In the genomic region with DNA sequence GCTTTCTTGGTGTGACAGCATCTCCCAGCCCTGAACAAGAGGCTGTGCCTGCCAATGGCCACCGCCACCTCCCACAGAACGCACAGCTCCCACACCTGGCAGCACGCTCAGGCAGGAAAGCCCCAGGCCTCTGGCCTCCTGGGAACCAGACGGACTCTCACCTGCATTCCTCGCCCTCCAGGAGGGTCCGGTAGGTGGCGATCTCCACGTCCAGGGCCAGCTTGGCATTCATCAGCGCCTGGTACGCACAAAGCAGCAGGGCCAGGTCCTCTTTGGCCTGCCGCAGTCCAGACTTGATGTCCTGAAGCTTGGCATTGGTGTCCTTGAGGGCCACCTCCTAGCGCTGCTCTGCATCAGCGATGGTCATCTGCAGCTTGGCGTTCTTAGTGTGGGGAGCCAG, we compare ENCODE assay signal across 1 cellular context.
TF ChIP-seq lines count a peak whose summit lies in the region.

No MANE protein-coding gene starts in this region.

TF ChIP-seq in HepG2, 621 proteins besides CTCF, POLR2A, EP300 and RAD21 (continues in another document):
- TF ChIP-seq ZFP36L2 (CRISPR knock-in tag; IDR thresholded peaks at IDR 0.05) (no peak), TGIF2 (CRISPR knock-in tag; IDR thresholded peaks at IDR 0.05) (no peak), BORCS8-MEF2B (CRISPR knock-in tag; IDR thresholded peaks at IDR 0.05) (no peak), STAG1 (CRISPR knock-in tag; IDR thresholded peaks at IDR 0.05) (peak; percentile 51), CHCHD3 (CRISPR knock-in tag; IDR thresholded peaks at IDR 0.05) (no peak), ZFP37 (CRISPR knock-in tag; IDR thresholded peaks at IDR 0.05; ENCODE audit: borderline replicate concordance) (no peak), AGO2 (optimal IDR thresholded peaks at IDR 0.05; ENCODE audit: low read depth, low read length) (no peak), REXO4 (CRISPR knock-in tag; IDR thresholded peaks at IDR 0.05; ENCODE audit: borderline replicate concordance) (no peak), ZC3H4 (CRISPR knock-in tag; IDR thresholded peaks at IDR 0.05; ENCODE audit: borderline replicate concordance) (no peak), ZNF598 (CRISPR knock-in tag; IDR thresholded peaks at IDR 0.05; ENCODE audit: borderline replicate concordance) (no peak), ZMYM3 (CRISPR knock-in tag; IDR thresholded peaks at IDR 0.05) (no peak), ZSCAN9 (CRISPR knock-in tag; IDR thresholded peaks at IDR 0.05; ENCODE audit: borderline replicate concordance) (no peak), POLR2AphosphoS5 (IDR thresholded peaks at IDR 0.05; ENCODE audit: low read depth, low read length) (no peak), NAIF1 (CRISPR knock-in tag; IDR thresholded peaks at IDR 0.05; ENCODE audit: borderline replicate concordance) (no peak), AGO1 (IDR thresholded peaks at IDR 0.05; ENCODE audit: low read depth, low read length, poor library complexity, severe bottlenecking) (no peak), EHMT2 (IDR thresholded peaks at IDR 0.05; ENCODE audit: borderline replicate concordance, low read depth, low read length) (no peak), NRL (CRISPR knock-in tag; IDR thresholded peaks at IDR 0.05; ENCODE audit: borderline replicate concordance) (no peak), RFXANK (CRISPR knock-in tag; IDR thresholded peaks at IDR 0.05) (no peak), FOXM1 (CRISPR knock-in tag; IDR thresholded peaks at IDR 0.05) (no peak), NBN (conservative IDR thresholded peaks at IDR 0.05) (no peak), SMC3 (IDR thresholded peaks at IDR 0.05; ENCODE audit: low read length) (0 out of 2 replicates have a peak, but pooled peaks have one; percentile 1), ZNF232 (CRISPR knock-in tag; IDR thresholded peaks at IDR 0.05; ENCODE audit: borderline replicate concordance) (no peak), ZNF30 (CRISPR knock-in tag; IDR thresholded peaks at IDR 0.05) (no peak), ZNF841 (CRISPR knock-in tag; IDR thresholded peaks at IDR 0.05; ENCODE audit: borderline replicate concordance) (no peak), ZNF564 (CRISPR knock-in tag; IDR thresholded peaks at IDR 0.05) (no peak), ZNF143 (CRISPR knock-in tag; IDR thresholded peaks at IDR 0.05) (peak; percentile 23; the same call in 1 of the 2 replicates)
- TF ChIP-seq, protein P1, sequence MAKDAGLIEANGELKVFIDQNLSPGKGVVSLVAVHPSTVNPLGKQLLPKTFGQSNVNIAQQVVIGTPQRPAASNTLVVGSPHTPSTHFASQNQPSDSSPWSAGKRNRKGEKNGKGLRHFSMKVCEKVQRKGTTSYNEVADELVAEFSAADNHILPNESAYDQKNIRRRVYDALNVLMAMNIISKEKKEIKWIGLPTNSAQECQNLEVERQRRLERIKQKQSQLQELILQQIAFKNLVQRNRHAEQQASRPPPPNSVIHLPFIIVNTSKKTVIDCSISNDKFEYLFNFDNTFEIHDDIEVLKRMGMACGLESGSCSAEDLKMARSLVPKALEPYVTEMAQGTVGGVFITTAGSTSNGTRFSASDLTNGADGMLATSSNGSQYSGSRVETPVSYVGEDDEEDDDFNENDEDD (CRISPR knock-in tag; IDR thresholded peaks at IDR 0.05; ENCODE audit: borderline replicate concordance), result no peak
- TF ChIP-seq, protein P2, sequence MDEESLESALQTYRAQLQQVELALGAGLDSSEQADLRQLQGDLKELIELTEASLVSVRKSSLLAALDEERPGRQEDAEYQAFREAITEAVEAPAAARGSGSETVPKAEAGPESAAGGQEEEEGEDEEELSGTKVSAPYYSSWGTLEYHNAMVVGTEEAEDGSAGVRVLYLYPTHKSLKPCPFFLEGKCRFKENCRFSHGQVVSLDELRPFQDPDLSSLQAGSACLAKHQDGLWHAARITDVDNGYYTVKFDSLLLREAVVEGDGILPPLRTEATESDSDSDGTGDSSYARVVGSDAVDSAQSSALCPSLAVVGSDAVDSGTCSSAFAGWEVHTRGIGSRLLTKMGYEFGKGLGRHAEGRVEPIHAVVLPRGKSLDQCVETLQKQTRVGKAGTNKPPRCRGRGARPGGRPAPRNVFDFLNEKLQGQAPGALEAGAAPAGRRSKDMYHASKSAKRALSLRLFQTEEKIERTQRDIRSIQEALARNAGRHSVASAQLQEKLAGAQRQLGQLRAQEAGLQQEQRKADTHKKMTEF (CRISPR knock-in tag; IDR thresholded peaks at IDR 0.05), result no peak
- TF ChIP-seq, protein P3, sequence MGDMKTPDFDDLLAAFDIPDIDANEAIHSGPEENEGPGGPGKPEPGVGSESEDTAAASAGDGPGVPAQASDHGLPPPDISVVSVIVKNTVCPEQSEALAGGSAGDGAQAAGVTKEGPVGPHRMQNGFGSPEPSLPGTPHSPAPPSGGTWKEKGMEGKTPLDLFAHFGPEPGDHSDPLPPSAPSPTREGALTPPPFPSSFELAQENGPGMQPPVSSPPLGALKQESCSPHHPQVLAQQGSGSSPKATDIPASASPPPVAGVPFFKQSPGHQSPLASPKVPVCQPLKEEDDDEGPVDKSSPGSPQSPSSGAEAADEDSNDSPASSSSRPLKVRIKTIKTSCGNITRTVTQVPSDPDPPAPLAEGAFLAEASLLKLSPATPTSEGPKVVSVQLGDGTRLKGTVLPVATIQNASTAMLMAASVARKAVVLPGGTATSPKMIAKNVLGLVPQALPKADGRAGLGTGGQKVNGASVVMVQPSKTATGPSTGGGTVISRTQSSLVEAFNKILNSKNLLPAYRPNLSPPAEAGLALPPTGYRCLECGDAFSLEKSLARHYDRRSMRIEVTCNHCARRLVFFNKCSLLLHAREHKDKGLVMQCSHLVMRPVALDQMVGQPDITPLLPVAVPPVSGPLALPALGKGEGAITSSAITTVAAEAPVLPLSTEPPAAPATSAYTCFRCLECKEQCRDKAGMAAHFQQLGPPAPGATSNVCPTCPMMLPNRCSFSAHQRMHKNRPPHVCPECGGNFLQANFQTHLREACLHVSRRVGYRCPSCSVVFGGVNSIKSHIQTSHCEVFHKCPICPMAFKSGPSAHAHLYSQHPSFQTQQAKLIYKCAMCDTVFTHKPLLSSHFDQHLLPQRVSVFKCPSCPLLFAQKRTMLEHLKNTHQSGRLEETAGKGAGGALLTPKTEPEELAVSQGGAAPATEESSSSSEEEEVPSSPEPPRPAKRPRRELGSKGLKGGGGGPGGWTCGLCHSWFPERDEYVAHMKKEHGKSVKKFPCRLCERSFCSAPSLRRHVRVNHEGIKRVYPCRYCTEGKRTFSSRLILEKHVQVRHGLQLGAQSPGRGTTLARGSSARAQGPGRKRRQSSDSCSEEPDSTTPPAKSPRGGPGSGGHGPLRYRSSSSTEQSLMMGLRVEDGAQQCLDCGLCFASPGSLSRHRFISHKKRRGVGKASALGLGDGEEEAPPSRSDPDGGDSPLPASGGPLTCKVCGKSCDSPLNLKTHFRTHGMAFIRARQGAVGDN (CRISPR knock-in tag; IDR thresholded peaks at IDR 0.05), result 0 out of 2 replicates have a peak, but pooled peaks have one; percentile 23
- TF ChIP-seq, protein P4, sequence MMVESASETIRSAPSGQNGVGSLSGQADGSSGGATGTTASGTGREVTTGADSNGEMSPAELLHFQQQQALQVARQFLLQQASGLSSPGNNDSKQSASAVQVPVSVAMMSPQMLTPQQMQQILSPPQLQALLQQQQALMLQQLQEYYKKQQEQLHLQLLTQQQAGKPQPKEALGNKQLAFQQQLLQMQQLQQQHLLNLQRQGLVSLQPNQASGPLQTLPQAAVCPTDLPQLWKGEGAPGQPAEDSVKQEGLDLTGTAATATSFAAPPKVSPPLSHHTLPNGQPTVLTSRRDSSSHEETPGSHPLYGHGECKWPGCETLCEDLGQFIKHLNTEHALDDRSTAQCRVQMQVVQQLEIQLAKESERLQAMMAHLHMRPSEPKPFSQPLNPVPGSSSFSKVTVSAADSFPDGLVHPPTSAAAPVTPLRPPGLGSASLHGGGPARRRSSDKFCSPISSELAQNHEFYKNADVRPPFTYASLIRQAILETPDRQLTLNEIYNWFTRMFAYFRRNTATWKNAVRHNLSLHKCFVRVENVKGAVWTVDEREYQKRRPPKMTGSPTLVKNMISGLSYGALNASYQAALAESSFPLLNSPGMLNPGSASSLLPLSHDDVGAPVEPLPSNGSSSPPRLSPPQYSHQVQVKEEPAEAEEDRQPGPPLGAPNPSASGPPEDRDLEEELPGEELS (CRISPR knock-in tag; IDR thresholded peaks at IDR 0.05), result no peak
- TF ChIP-seq, protein P5, sequence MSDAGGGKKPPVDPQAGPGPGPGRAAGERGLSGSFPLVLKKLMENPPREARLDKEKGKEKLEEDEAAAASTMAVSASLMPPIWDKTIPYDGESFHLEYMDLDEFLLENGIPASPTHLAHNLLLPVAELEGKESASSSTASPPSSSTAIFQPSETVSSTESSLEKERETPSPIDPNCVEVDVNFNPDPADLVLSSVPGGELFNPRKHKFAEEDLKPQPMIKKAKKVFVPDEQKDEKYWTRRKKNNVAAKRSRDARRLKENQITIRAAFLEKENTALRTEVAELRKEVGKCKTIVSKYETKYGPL (CRISPR knock-in tag; IDR thresholded peaks at IDR 0.05), result no peak
- TF ChIP-seq, protein P6, sequence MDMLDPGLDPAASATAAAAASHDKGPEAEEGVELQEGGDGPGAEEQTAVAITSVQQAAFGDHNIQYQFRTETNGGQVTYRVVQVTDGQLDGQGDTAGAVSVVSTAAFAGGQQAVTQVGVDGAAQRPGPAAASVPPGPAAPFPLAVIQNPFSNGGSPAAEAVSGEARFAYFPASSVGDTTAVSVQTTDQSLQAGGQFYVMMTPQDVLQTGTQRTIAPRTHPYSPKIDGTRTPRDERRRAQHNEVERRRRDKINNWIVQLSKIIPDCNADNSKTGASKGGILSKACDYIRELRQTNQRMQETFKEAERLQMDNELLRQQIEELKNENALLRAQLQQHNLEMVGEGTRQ (IDR thresholded peaks at IDR 0.05; ENCODE audit: low read depth, low read length), result no peak
- TF ChIP-seq, protein P6 (CRISPR knock-in tag; IDR thresholded peaks at IDR 0.05; ENCODE audit: borderline replicate concordance), result no peak
- TF ChIP-seq, protein P7, sequence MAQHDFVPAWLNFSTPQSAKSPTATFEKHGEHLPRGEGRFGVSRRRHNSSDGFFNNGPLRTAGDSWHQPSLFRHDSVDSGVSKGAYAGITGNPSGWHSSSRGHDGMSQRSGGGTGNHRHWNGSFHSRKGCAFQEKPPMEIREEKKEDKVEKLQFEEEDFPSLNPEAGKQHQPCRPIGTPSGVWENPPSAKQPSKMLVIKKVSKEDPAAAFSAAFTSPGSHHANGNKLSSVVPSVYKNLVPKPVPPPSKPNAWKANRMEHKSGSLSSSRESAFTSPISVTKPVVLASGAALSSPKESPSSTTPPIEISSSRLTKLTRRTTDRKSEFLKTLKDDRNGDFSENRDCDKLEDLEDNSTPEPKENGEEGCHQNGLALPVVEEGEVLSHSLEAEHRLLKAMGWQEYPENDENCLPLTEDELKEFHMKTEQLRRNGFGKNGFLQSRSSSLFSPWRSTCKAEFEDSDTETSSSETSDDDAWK (CRISPR knock-in tag; IDR thresholded peaks at IDR 0.05), result no peak
- TF ChIP-seq, protein P8, sequence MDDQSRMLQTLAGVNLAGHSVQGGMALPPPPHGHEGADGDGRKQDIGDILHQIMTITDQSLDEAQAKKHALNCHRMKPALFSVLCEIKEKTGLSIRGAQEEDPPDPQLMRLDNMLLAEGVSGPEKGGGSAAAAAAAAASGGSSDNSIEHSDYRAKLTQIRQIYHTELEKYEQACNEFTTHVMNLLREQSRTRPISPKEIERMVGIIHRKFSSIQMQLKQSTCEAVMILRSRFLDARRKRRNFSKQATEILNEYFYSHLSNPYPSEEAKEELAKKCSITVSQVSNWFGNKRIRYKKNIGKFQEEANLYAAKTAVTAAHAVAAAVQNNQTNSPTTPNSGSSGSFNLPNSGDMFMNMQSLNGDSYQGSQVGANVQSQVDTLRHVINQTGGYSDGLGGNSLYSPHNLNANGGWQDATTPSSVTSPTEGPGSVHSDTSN (CRISPR knock-in tag; IDR thresholded peaks at IDR 0.05; ENCODE audit: borderline replicate concordance), result no peak
- TF ChIP-seq, protein P9, sequence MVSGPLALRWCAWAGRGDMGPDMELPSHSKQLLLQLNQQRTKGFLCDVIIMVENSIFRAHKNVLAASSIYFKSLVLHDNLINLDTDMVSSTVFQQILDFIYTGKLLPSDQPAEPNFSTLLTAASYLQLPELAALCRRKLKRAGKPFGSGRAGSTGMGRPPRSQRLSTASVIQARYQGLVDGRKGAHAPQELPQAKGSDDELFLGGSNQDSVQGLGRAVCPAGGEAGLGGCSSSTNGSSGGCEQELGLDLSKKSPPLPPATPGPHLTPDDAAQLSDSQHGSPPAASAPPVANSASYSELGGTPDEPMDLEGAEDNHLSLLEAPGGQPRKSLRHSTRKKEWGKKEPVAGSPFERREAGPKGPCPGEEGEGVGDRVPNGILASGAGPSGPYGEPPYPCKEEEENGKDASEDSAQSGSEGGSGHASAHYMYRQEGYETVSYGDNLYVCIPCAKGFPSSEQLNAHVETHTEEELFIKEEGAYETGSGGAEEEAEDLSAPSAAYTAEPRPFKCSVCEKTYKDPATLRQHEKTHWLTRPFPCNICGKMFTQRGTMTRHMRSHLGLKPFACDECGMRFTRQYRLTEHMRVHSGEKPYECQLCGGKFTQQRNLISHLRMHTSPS (CRISPR knock-in tag; IDR thresholded peaks at IDR 0.05; ENCODE audit: low read depth), result no peak
- TF ChIP-seq, protein P10, sequence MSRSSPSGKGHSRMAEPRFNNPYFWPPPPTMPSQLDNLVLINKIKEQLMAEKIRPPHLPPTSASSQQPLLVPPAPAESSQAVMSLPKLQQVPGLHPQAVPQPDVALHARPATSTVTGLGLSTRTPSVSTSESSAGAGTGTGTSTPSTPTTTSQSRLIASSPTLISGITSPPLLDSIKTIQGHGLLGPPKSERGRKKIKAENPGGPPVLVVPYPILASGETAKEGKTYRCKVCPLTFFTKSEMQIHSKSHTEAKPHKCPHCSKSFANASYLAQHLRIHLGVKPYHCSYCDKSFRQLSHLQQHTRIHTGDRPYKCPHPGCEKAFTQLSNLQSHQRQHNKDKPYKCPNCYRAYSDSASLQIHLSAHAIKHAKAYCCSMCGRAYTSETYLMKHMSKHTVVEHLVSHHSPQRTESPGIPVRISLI (CRISPR knock-in tag; IDR thresholded peaks at IDR 0.05; ENCODE audit: borderline replicate concordance), result no peak
- TF ChIP-seq, protein P11, sequence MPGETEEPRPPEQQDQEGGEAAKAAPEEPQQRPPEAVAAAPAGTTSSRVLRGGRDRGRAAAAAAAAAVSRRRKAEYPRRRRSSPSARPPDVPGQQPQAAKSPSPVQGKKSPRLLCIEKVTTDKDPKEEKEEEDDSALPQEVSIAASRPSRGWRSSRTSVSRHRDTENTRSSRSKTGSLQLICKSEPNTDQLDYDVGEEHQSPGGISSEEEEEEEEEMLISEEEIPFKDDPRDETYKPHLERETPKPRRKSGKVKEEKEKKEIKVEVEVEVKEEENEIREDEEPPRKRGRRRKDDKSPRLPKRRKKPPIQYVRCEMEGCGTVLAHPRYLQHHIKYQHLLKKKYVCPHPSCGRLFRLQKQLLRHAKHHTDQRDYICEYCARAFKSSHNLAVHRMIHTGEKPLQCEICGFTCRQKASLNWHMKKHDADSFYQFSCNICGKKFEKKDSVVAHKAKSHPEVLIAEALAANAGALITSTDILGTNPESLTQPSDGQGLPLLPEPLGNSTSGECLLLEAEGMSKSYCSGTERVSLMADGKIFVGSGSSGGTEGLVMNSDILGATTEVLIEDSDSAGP (CRISPR knock-in tag; IDR thresholded peaks at IDR 0.05; ENCODE audit: borderline replicate concordance), result 0 out of 2 replicates have a peak, but pooled peaks have one; percentile 22
